In genomic region chr5:59684388-59685003, GRCh38 we compare ENCODE assay signal across 16 cellular contexts.
DNase-seq lines count a peak whose midpoint lies in the region; ATAC-seq and TF ChIP-seq lines count a peak whose summit lies in the region.
"Had no signal": no experiment of that assay in that cellular context is flagged by ENCODE, and none has a peak within 500 bp of the region (broad histone marks: within the 10 kb centered on the region; RNA-seq: fewer than 3 reads in every experiment).

No MANE protein-coding gene starts in this region.

- H3K27me3 ChIP-seq in endodermal cell (ENCODE audit: control insufficient read depth, insufficient read depth, low read length, poor library complexity, severe bottlenecking) = no peaks in the 10 kb centered on the region

- ATAC-seq in GM18508 (IDR thresholded peaks at IDR 0.05; ENCODE audit: insufficient read depth, unreplicated experiment) (peak; percentile 80), GM19468 (IDR thresholded peaks at IDR 0.05; ENCODE audit: extremely low read depth, unreplicated experiment) (peak; percentile 30), HG03432 (IDR thresholded peaks at IDR 0.05; ENCODE audit: unreplicated experiment) (peak; percentile 67)
- ATAC-seq: K562; stimulated activated effector memory CD8-positive, alpha-beta T cell treated with anti-CD3 and anti-CD28 coated beads, Interleukin-12 subunit alpha, Interleukin-12 subunit beta, amount 100 ng/mL, for 72 hours had no signal

- H3K9me3 Mint-ChIP-seq in endodermal cell = no peaks in the 10 kb centered on the region
- H3K9me3 Mint-ChIP-seq: stimulated activated effector memory CD8-positive, alpha-beta T cell treated with anti-CD3 and anti-CD28 coated beads, Interleukin-12 subunit alpha, Interleukin-12 subunit beta, amount 100 ng/mL, for 72 hours; type B pancreatic cell had no signal

- H3K4me3 Mint-ChIP-seq in endodermal cell = no peak overlapping the region
- H3K4me3 Mint-ChIP-seq: stimulated activated effector memory CD8-positive, alpha-beta T cell treated with anti-CD3 and anti-CD28 coated beads, Interleukin-12 subunit alpha, Interleukin-12 subunit beta, amount 100 ng/mL, for 72 hours; type B pancreatic cell had no signal

- no peak overlapping the region for H3K9ac ChIP-seq in endodermal cell (ENCODE audit: extremely low read depth, low read length, poor library complexity, severe bottlenecking)

- no peaks in the 10 kb centered on the region for H3K27me3 Mint-ChIP-seq in endodermal cell (ENCODE audit: insufficient read depth)
- H3K27me3 Mint-ChIP-seq: type B pancreatic cell had no signal

- no peaks in the 10 kb centered on the region for H3K4me1 Mint-ChIP-seq in endodermal cell
- H3K4me1 Mint-ChIP-seq: stimulated activated effector memory CD8-positive, alpha-beta T cell treated with anti-CD3 and anti-CD28 coated beads, Interleukin-12 subunit alpha, Interleukin-12 subunit beta, amount 100 ng/mL, for 72 hours had no signal

- H3K27ac ChIP-seq in endodermal cell (ENCODE audit: low read depth, low read length) = no peak overlapping the region

- no peaks in the 10 kb centered on the region for H3K36me3 ChIP-seq in endodermal cell (ENCODE audit: control insufficient read depth, insufficient read depth, low read length)

- peak; percentile 43 for DNase-seq in endodermal cell
- no peak for DNase-seq in erythroblast (lab: John Stamatoyannopoulos, UW)
- no peak for DNase-seq in SW480 (ENCODE audit: low spot score)
- DNase-seq in activated naive CD4-positive, alpha-beta T cell (lab: John Stamatoyannopoulos, UW) = no peak
- DNase-seq in activated CD4-positive, alpha-beta T cell treated with anti-CD3 and anti-CD28 coated beads, Interleukin-2, amount 50 U/mL, for 48 hours = no peak
- DNase-seq: activated CD8-positive, alpha-beta memory T cell treated with anti-CD3 and anti-CD28 coated beads for 24 hours; activated effector memory CD4-positive, alpha-beta T cell treated with Interleukin-2 at 50 U/mL for 16 hours; anterior cingulate cortex; NCI-H1417; nucleus accumbens had no signal

- no peak overlapping the region for H3K4me3 ChIP-seq in endodermal cell (ENCODE audit: low read length)
- H3K4me3 ChIP-seq: K562 had no signal

- H3K27ac Mint-ChIP-seq in endodermal cell = no peak overlapping the region
- H3K27ac Mint-ChIP-seq: stimulated activated effector memory CD8-positive, alpha-beta T cell treated with anti-CD3 and anti-CD28 coated beads, Interleukin-12 subunit alpha, Interleukin-12 subunit beta, amount 100 ng/mL, for 72 hours; type B pancreatic cell had no signal

- no peak for TF ChIP-seq POLR2A in erythroblast (IDR thresholded peaks at IDR 0.05; ENCODE audit: low read length)

- WGBS in endodermal cell (ENCODE audit: insufficient coverage in 1 of 2, insufficient read length in 1 of 2), 2 experiments = 67 to 77% methylated on average over 1 to 3 of the region's 3 CpGs

- TF ChIP-seq CTCF in endodermal cell (conservative IDR thresholded peaks at IDR 0.05) = no peak

- H3K9me3 ChIP-seq in endodermal cell (ENCODE audit: control insufficient read depth, low read length) = no peaks in the 10 kb centered on the region

- H3K36me3 Mint-ChIP-seq in endodermal cell (ENCODE audit: low read depth) = no peaks in the 10 kb centered on the region
- H3K36me3 Mint-ChIP-seq: stimulated activated effector memory CD8-positive, alpha-beta T cell treated with anti-CD3 and anti-CD28 coated beads, Interleukin-12 subunit alpha, Interleukin-12 subunit beta, amount 100 ng/mL, for 72 hours had no signal

- no peaks in the 10 kb centered on the region for H3K4me1 ChIP-seq in endodermal cell (ENCODE audit: control insufficient read depth, insufficient read depth, low read length)

Comparison
In these comparisons a context has a peak if more than half of its experiments do, and no peak if none do; other contexts are left out.
1. ATAC-seq: peak in every context shown above with its lines; median percentile 80 in GM18508; 67 in HG03432; 30 in GM19468.